8 cellular contexts compared by ENCODE assay signal in the genomic region with DNA sequence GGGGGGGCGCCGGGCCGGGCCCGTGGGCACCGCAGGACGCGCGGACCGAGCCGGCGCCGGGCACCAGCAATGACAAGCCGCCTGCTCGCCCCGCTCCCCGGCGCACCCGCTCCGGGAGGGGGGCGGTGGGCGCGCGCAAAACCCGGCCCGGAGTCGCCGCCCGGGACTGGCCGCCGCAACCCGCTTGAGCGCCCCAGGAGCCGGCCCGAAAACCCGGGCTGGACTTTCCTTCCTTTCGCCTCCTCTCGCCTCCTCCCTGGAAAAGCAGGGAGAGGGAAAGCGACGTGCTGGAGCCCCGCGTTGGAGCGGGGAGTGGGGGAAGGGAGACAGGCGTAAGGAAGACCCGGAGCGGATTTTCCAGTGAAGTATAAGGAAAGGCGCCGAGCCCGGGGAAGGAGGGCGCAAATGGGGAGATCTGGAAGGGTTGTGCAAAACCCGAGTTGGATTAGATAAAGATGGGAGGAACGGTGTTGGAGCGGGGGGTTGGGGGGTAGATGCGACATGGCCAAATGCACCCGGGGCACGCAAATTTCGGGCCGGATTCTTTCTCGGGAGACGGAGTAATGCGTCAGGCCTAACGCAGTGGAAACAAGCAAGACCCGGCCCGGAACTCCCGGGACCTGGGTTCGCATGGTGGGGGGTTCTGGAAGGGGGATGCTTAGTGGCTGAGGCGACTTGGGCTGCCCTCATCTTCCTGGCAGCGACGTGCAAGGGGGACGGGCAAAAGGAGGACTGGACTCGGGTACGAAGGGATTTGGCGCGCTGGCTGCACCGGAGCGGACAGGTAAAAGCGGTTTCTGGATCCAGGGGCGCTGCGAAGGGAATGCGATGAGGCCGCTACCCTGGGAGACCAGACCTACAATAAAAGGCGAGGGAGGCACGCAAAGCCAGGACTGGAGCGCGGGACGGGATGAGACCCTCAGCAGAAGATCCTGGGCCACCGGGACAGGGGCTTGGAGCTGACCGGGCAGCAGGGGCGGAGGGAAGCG. TPM values are rescaled to one million over a fixed set of nuclear protein-coding genes. Genes with fewer than 3 reads are reported as not detected.
A peak's percentile ranks its signal among the peaks of the same experiment; 100 is the strongest.
DNase-seq lines count a peak whose midpoint lies in the region; ATAC-seq and TF ChIP-seq lines count a peak whose summit lies in the region.
"Not testable (repeated sequence)": the region's sequence is repeated elsewhere in the genome, so short reads cannot be mapped to it uniquely, and the experiment has no call there.

No MANE protein-coding gene starts in this region.

- H3K27me3 ChIP-seq in DND-41 (ENCODE audit: insufficient read depth, low read length, poor library complexity), result peaks cover 10% of the 10 kb centered on the region
- H3K27me3 ChIP-seq in KMS-11 (ENCODE audit: insufficient read depth, low read depth), result peaks cover 47% of the 10 kb centered on the region; the same call in 1 of the 2 replicates
- not testable (repeated sequence) for H3K27me3 ChIP-seq in OCI-LY1 (ENCODE audit: insufficient read depth, low read length); iPS-18a (ENCODE audit: control insufficient read depth, insufficient read depth, low read length); testis
- peaks cover 0 to 53% (median 12%) of the 10 kb centered on the region in 3 donors for H3K27me3 ChIP-seq in psoas muscle (ENCODE audit: insufficient read depth in 3 of 3, low read length in 2 of 3)

- DNase-seq in DND-41 (peak; percentile 95), psoas muscle (peak; percentile 92), testis (peak; percentile 94)
- peak; percentile 87 for DNase-seq in activated CD8-positive, alpha-beta T cell treated with anti-CD3 and anti-CD28 coated beads for 36 hours
- DNase-seq in chondrocyte (ENCODE audit: low spot score), result not testable (repeated sequence)

- H3K4me3 ChIP-seq in DND-41 (ENCODE audit: low read depth in 1 of 2, low read length in 2 of 2) (peak overlapping the region; percentile 39 to 74; a peak in 3 of 4 replicates), OCI-LY1 (ENCODE audit: low read depth, low read length, poor library complexity, severe bottlenecking) (peak overlapping the region; percentile 61), iPS-18a (ENCODE audit: low read length) (peak overlapping the region; percentile 61), psoas muscle (peak overlapping the region; percentile 61), testis (peak overlapping the region; percentile 52 to 58)
- H3K4me3 ChIP-seq in KMS-11 (IDR thresholded peaks at IDR 0.05; ENCODE audit: insufficient read depth, low read depth, low read length), result not testable (repeated sequence)

- H3F3A ChIP-seq in OCI-LY1 (ENCODE audit: insufficient read depth, low read length), result not testable (repeated sequence)

- not testable (repeated sequence) for H3K9me2 ChIP-seq in OCI-LY1 (ENCODE audit: low read depth, low read length)

- H3K9me3 Mint-ChIP-seq in activated CD8-positive, alpha-beta T cell treated with anti-CD3 and anti-CD28 coated beads for 36 hours; chondrocyte (ENCODE audit: low read depth): not testable (repeated sequence)

- H3K4me2 ChIP-seq in DND-41 (ENCODE audit: insufficient read depth, low read length), result peak overlapping the region; percentile 91
- H3K4me2 ChIP-seq in KMS-11, result peak overlapping the region; percentile 37; the same call in 1 of the 2 replicates
- H3K4me2 ChIP-seq in OCI-LY1 (ENCODE audit: low read length), result peak overlapping the region; percentile 72

- not testable (repeated sequence) for TF ChIP-seq CTCF in DND-41 (IDR thresholded peaks at IDR 0.05; ENCODE audit: borderline replicate concordance, extremely low read depth, low read length, poor library complexity, severe bottlenecking); KMS-11 (conservative IDR thresholded peaks at IDR 0.05; ENCODE audit: low read depth, low read length); OCI-LY1 (IDR thresholded peaks at IDR 0.05; ENCODE audit: low read length); activated CD8-positive, alpha-beta T cell treated with anti-CD3 and anti-CD28 coated beads for 36 hours (IDR thresholded peaks at IDR 0.05); psoas muscle (IDR thresholded peaks at IDR 0.05)
- TF ChIP-seq CTCF in chondrocyte (IDR thresholded peaks at IDR 0.05), result peak; percentile 14
- peak in 2 of 3 experiments; percentile 11 to 25 for TF ChIP-seq CTCF in testis (IDR thresholded peaks at IDR 0.05)

- peak overlapping the region; percentile 78 for H3K9ac ChIP-seq in DND-41 (ENCODE audit: low read depth, low read length)
- H3K9ac ChIP-seq in KMS-11, result not testable (repeated sequence)
- peak overlapping the region; percentile 61 for H3K9ac ChIP-seq in OCI-LY1 (ENCODE audit: low read length)
- peak overlapping the region; percentile 81 for H3K9ac ChIP-seq in iPS-18a (ENCODE audit: low read length)

- H3K9me3 ChIP-seq in DND-41 (ENCODE audit: insufficient read depth, low read length, severe bottlenecking); OCI-LY1 (ENCODE audit: low read length); iPS-18a (ENCODE audit: control insufficient read depth, low read depth, low read length); psoas muscle; testis: not testable (repeated sequence)

- WGBS in psoas muscle, 3 donors, result 0 to 1% (median 1%) methylated on average over 68 to 89 of the region's 89 CpGs
- WGBS in testis, 2 donors, result 1% methylated on average over 49 to 77 of the region's 89 CpGs

- peaks cover 19% of the 10 kb centered on the region for H4K20me1 ChIP-seq in DND-41 (ENCODE audit: insufficient read depth, low read length)
- not testable (repeated sequence) for H4K20me1 ChIP-seq in KMS-11 (ENCODE audit: insufficient read depth); OCI-LY1 (ENCODE audit: insufficient read depth, low read length)

- POLR2A ChIA-PET in activated CD8-positive, alpha-beta T cell treated with anti-CD3 and anti-CD28 coated beads for 36 hours (lab: Charles Lee), result interaction anchor here (1.1 kb wide), 1 partner anchor 13 kb away, joined by 3 read pairs; no protein-coding TSS in a partner anchor

- H3K27me3 Mint-ChIP-seq in activated CD8-positive, alpha-beta T cell treated with anti-CD3 and anti-CD28 coated beads for 36 hours, result peaks cover 25% of the 10 kb centered on the region
- not testable (repeated sequence) for H3K27me3 Mint-ChIP-seq in chondrocyte (ENCODE audit: low read depth)

- ATAC-seq in DND-41 (ENCODE audit: insufficient read depth, low read depth), result peak; percentile 78
- peak; percentile 78 for ATAC-seq in activated CD8-positive, alpha-beta T cell treated with anti-CD3 and anti-CD28 coated beads for 36 hours
- peak; percentile 82 to 92 (median 88) for ATAC-seq in psoas muscle

- peak overlapping the region; percentile 83 for H3K27ac Mint-ChIP-seq in activated CD8-positive, alpha-beta T cell treated with anti-CD3 and anti-CD28 coated beads for 36 hours
- peak overlapping the region; percentile 90 for H3K27ac Mint-ChIP-seq in chondrocyte (ENCODE audit: unreplicated experiment)

- H3K4me1 Mint-ChIP-seq in activated CD8-positive, alpha-beta T cell treated with anti-CD3 and anti-CD28 coated beads for 36 hours (ENCODE audit: low read depth), result peaks cover 33% of the 10 kb centered on the region
- peaks cover 20% of the 10 kb centered on the region for H3K4me1 Mint-ChIP-seq in chondrocyte (ENCODE audit: low read depth)

- peaks cover 18% of the 10 kb centered on the region for H3K79me2 ChIP-seq in DND-41 (ENCODE audit: insufficient read depth, low read length)
- not testable (repeated sequence) for H3K79me2 ChIP-seq in KMS-11 (ENCODE audit: insufficient read depth, low read depth); OCI-LY1 (ENCODE audit: insufficient read depth, low read length)

- H2AFZ ChIP-seq in DND-41 (ENCODE audit: low read depth, low read length), result peak overlapping the region; percentile 93
- peak overlapping the region; percentile 63 for H2AFZ ChIP-seq in KMS-11 (ENCODE audit: low read depth)
- H2AFZ ChIP-seq in OCI-LY1 (ENCODE audit: low read length), result peak overlapping the region; percentile 78; the same call in 1 of the 2 replicates

- H3K27ac ChIP-seq in DND-41 (ENCODE audit: low read length) (peak overlapping the region; percentile 91), iPS-18a (ENCODE audit: low read length) (peak overlapping the region; percentile 58), testis (peak overlapping the region in 1 of 2 donors; percentile 67)
- H3K27ac ChIP-seq in KMS-11; OCI-LY1 (ENCODE audit: low read depth, low read length, poor library complexity, severe bottlenecking); psoas muscle: not testable (repeated sequence)

- intact Hi-C loops in activated CD8-positive, alpha-beta T cell treated with anti-CD3 and anti-CD28 coated beads for 36 hours (cut with micrococcal nuclease); psoas muscle (cut with DNase I); testis (cut with DNase I; ENCODE audit: low total_unique reads): not testable (repeated sequence)

- CTCF ChIA-PET in activated CD8-positive, alpha-beta T cell treated with anti-CD3 and anti-CD28 coated beads for 36 hours (lab: Charles Lee), result interaction anchor here (0.9 kb wide), 1 partner anchor 141 kb away, joined by 3 read pairs; no protein-coding TSS in a partner anchor

- TF ChIP-seq POLR2A in testis (IDR thresholded peaks at IDR 0.05), result not testable (repeated sequence)

- peaks cover 47% of the 10 kb centered on the region for H3K4me1 ChIP-seq in DND-41 (ENCODE audit: insufficient read depth, low read length)
- H3K4me1 ChIP-seq in KMS-11 (ENCODE audit: low read depth, poor library complexity, severe bottlenecking); OCI-LY1 (ENCODE audit: insufficient read depth, low read length, severe bottlenecking); iPS-18a (ENCODE audit: control insufficient read depth, low read depth, low read length); psoas muscle; testis: not testable (repeated sequence)

- H3K36me3 ChIP-seq in DND-41 (ENCODE audit: insufficient read depth, low read length); KMS-11 (ENCODE audit: insufficient read depth); OCI-LY1 (ENCODE audit: insufficient read depth, low read length); iPS-18a (ENCODE audit: control insufficient read depth, low read depth, low read length); psoas muscle (ENCODE audit: insufficient read depth in 1 of 2, low read depth in 1 of 2); testis (ENCODE audit: low read depth, missing control alignments): not testable (repeated sequence)

- H3K36me3 Mint-ChIP-seq in activated CD8-positive, alpha-beta T cell treated with anti-CD3 and anti-CD28 coated beads for 36 hours (ENCODE audit: low read depth); chondrocyte (ENCODE audit: low read depth): not testable (repeated sequence)

- peak overlapping the region; percentile 80 for H3K4me3 Mint-ChIP-seq in activated CD8-positive, alpha-beta T cell treated with anti-CD3 and anti-CD28 coated beads for 36 hours
- peak overlapping the region; percentile 86 for H3K4me3 Mint-ChIP-seq in chondrocyte (ENCODE audit: unreplicated experiment)

RNA-seq across cellular contexts. Expression of gene ADGRL1, which starts 1.1 kb away (rescaled TPM):
- 10 to 100 TPM; 11.8 to 14.5 TPM for total RNA-seq in activated CD8-positive, alpha-beta T cell treated with anti-CD3 and anti-CD28 coated beads for 36 hours
- 32.1 to 33.0 TPM (median 32.2 TPM) in 3 replicates for total RNA-seq in chondrocyte
- 1 to 10 TPM; 1.7 to 2.6 (median 1.8) TPM for total RNA-seq in psoas muscle
- 1 to 10 TPM in 1 of 3 donors, under 1 TPM in 2; 0.38 to 1.1 (median 0.87) TPM for polyA plus RNA-seq in psoas muscle
- 10 to 100 TPM; 45.0 to 57.2 TPM for total RNA-seq in testis
- 23.8 TPM for polyA plus RNA-seq in testis (ENCODE audit: insufficient read depth, low read depth, low replicate concordance)

Comparison
In these comparisons a context has a peak if more than half of its experiments do, and no peak if none do; other contexts are left out.
1. H3K4me2 ChIP-seq: peak in every context shown above with its lines; median percentile 91 in DND-41; 72 in OCI-LY1; 37 in KMS-11.